21 cellular contexts compared by ENCODE assay signal in genomic region chr4:41070516-41071281, GRCh38.
DNase-seq lines count a peak whose midpoint lies in the region; ATAC-seq, FAIRE-seq and TF ChIP-seq lines count a peak whose summit lies in the region.
"Had no signal": no experiment of that assay in that cellular context is flagged by ENCODE, and none has a peak within 500 bp of the region (broad histone marks: within the 10 kb centered on the region; RNA-seq: fewer than 3 reads in every experiment).

No MANE protein-coding gene starts in this region.

- no peak for FAIRE-seq in small intestine (lab: Jason Lieb, UNC)
- FAIRE-seq: H54, islet of Langerhans had no signal

- H3K27me3 ChIP-seq in HUES48 (ENCODE audit: control insufficient read depth, insufficient read depth, low read length) = no peaks in the 10 kb centered on the region
- no peaks in the 10 kb centered on the region for H3K27me3 ChIP-seq in small intestine (ENCODE audit: control insufficient read depth in 2 of 2, insufficient read depth in 2 of 2, low read length in 2 of 2)
- no peaks in the 10 kb centered on the region for H3K27me3 ChIP-seq in tibial artery
- no peaks in the 10 kb centered on the region for H3K27me3 ChIP-seq in CD8-positive, alpha-beta T cell (ENCODE audit: insufficient read depth, low read length)
- H3K27me3 ChIP-seq: breast epithelium, foreskin keratinocyte had no signal

- peak overlapping the region; percentile 39 for H3K27ac ChIP-seq in HUES48 (ENCODE audit: low read depth, low read length)
- H3K27ac ChIP-seq in small intestine (ENCODE audit: low read depth in 1 of 2, low read length in 1 of 2) = no peak overlapping the region
- peak overlapping the region in 1 of 2 donors; percentile 7 for H3K27ac ChIP-seq in tibial artery
- no peak overlapping the region for H3K27ac ChIP-seq in CD8-positive, alpha-beta T cell (ENCODE audit: low read depth, low read length)
- H3K27ac ChIP-seq: breast epithelium, foreskin keratinocyte had no signal

- no peak overlapping the region for H3K27ac Mint-ChIP-seq in CD8-positive, alpha-beta T cell
- H3K27ac Mint-ChIP-seq: activated naive CD8-positive, alpha-beta T cell; T-cell had no signal

- intact Hi-C loops in tibial artery (cut with DNase I; ENCODE audit: low total_unique reads) = no loop called here
- intact Hi-C loops in CD8-positive, alpha-beta T cell (cut with DNase I, micrococcal nuclease) = no loop called here

- no peaks in the 10 kb centered on the region for H3K27me3 Mint-ChIP-seq in CD8-positive, alpha-beta T cell (ENCODE audit: low read depth)

- TF ChIP-seq CTCF in fibroblast of pulmonary artery (IDR thresholded peaks at IDR 0.05; ENCODE audit: low read length, missing control alignments) = no peak
- TF ChIP-seq CTCF in tibial artery (IDR thresholded peaks at IDR 0.05) = no peak
- TF ChIP-seq CTCF in CD8-positive, alpha-beta T cell (IDR thresholded peaks at IDR 0.05) = no peak

- no peaks in the 10 kb centered on the region for H3K9me3 ChIP-seq in HUES48 (ENCODE audit: control insufficient read depth, insufficient read depth, low read length)
- no peaks in the 10 kb centered on the region for H3K9me3 ChIP-seq in small intestine (ENCODE audit: control insufficient read depth, low read depth)
- no peaks in the 10 kb centered on the region for H3K9me3 ChIP-seq in tibial artery
- H3K9me3 ChIP-seq in CD8-positive, alpha-beta T cell (ENCODE audit: low read length) = no peaks in the 10 kb centered on the region
- H3K9me3 ChIP-seq: breast epithelium had no signal

- no peaks in the 10 kb centered on the region for H3K4me1 Mint-ChIP-seq in CD8-positive, alpha-beta T cell (ENCODE audit: low read depth)
- H3K4me1 Mint-ChIP-seq: T-cell had no signal

- DNase-seq in amniotic epithelial cell (ENCODE audit: low read depth) (peak; percentile 63), fibroblast of pulmonary artery (ENCODE audit: low read depth) (peak; percentile 52), small intestine (peak; percentile 4), midbrain (lab: John Stamatoyannopoulos, UW) (no peak), tibial artery (no peak)
- DNase-seq in CD8-positive, alpha-beta T cell = no peak
- DNase-seq: activated CD4-positive, alpha-beta T cell treated with anti-CD3 and anti-CD28 coated beads for 48 hours; cortex of kidney; foreskin keratinocyte; hippocampal formation; NCI-H1105 treated with DMSO at 0.1 percent for 48 hours; right cardiac atrium; T-cell had no signal

- H3K9ac ChIP-seq in HUES48 (ENCODE audit: low read depth, low read length) = no peak overlapping the region

- H3K9me3 Mint-ChIP-seq in CD8-positive, alpha-beta T cell = no peaks in the 10 kb centered on the region
- H3K9me3 Mint-ChIP-seq: T-cell had no signal

- no peaks in the 10 kb centered on the region for H3K36me3 Mint-ChIP-seq in CD8-positive, alpha-beta T cell
- H3K36me3 Mint-ChIP-seq: activated naive CD8-positive, alpha-beta T cell; T-cell had no signal

- H3K4me3 Mint-ChIP-seq in CD8-positive, alpha-beta T cell = no peak overlapping the region
- H3K4me3 Mint-ChIP-seq: activated naive CD8-positive, alpha-beta T cell; T-cell had no signal

- H3K4me1 ChIP-seq in HUES48 (ENCODE audit: control insufficient read depth, insufficient read depth, low read length) (peaks cover 38% of the 10 kb centered on the region), small intestine (ENCODE audit: control insufficient read depth in 2 of 2, insufficient read depth in 1 of 2, low read depth in 1 of 2, low read length in 1 of 2) (no peaks in the 10 kb centered on the region), tibial artery (peaks cover 3 to 55% (median 34%) of the 10 kb centered on the region in 4 donors)
- no peaks in the 10 kb centered on the region for H3K4me1 ChIP-seq in CD8-positive, alpha-beta T cell (ENCODE audit: insufficient read depth, low read length)
- H3K4me1 ChIP-seq: breast epithelium, foreskin keratinocyte had no signal

- H3K4me3 ChIP-seq in HUES48 (ENCODE audit: low read depth, low read length) = no peak overlapping the region
- no peak overlapping the region for H3K4me3 ChIP-seq in fibroblast of pulmonary artery (replicated peaks; ENCODE audit: low read depth, low read length)
- no peak overlapping the region for H3K4me3 ChIP-seq in small intestine (ENCODE audit: low read depth in 1 of 2, low read length in 2 of 2)
- no peak overlapping the region for H3K4me3 ChIP-seq in tibial artery
- no peak overlapping the region for H3K4me3 ChIP-seq in CD8-positive, alpha-beta T cell (ENCODE audit: low read depth, low read length)
- H3K4me3 ChIP-seq: breast epithelium, lung had no signal

- WGBS in small intestine, 3 donors = 59 to 74% (median 66%) methylated on average over 10 of the region's 10 CpGs

- H3K36me3 ChIP-seq in HUES48 (ENCODE audit: control insufficient read depth, insufficient read depth, low read length) = no peaks in the 10 kb centered on the region
- no peaks in the 10 kb centered on the region for H3K36me3 ChIP-seq in small intestine (ENCODE audit: control insufficient read depth in 2 of 2, insufficient read depth in 2 of 2, low read length in 2 of 2)
- H3K36me3 ChIP-seq in tibial artery = no peaks in the 10 kb centered on the region
- no peaks in the 10 kb centered on the region for H3K36me3 ChIP-seq in CD8-positive, alpha-beta T cell (ENCODE audit: insufficient read depth, low read length)
- H3K36me3 ChIP-seq: breast epithelium had no signal

- CTCF ChIA-PET in CD8-positive, alpha-beta T cell (lab: Charles Lee) = no interaction called here

- POLR2A ChIA-PET in CD8-positive, alpha-beta T cell (lab: Charles Lee) = no interaction called here

- no peak for ATAC-seq in CD8-positive, alpha-beta T cell
- ATAC-seq in HG03196 (IDR thresholded peaks at IDR 0.05; ENCODE audit: unreplicated experiment) = no peak
- ATAC-seq: foreskin keratinocyte, right cardiac atrium, Right ventricle myocardium inferior, T-cell had no signal

Comparison
In these comparisons a context has a peak if more than half of its experiments do, and no peak if none do; other contexts are left out.
1. DNase-seq: peak in amniotic epithelial cell (single experiment), fibroblast of pulmonary artery (single experiment) and small intestine (single experiment); none in midbrain (single experiment), tibial artery (0 of 2) and CD8-positive, alpha-beta T cell (0 of 7).